ENCODE assay signal across 25 cellular contexts in the genomic region with DNA sequence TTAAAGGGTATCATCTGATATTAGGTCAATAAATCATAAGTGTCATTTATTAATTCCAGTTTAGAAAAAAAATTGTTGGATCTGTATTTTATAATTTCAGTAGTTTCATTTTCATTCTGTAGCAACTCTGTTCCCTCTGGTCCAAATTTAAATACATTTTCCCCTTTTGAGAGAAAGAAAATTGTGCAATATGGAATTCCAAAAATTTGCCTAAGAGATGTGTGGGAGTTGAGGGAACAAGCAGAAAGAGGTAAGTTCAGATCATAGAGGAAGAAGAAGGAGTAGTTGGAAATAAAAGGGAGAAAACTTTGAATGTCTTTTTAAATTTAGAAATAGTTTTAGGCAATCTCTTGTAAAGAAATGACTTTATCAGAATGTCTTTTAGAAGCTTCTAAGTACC. TPM values are rescaled to one million over a fixed set of nuclear protein-coding genes. Genes with fewer than 3 reads are reported as not detected.
DNase-seq lines count a peak whose midpoint lies in the region; TF ChIP-seq lines count a peak whose summit lies in the region.
"Had no signal": no experiment of that assay in that cellular context is flagged by ENCODE, and none has a peak within 500 bp of the region (broad histone marks: within the 10 kb centered on the region; RNA-seq: fewer than 3 reads in every experiment).

No MANE protein-coding gene starts in this region.

- H3K27me3 Mint-ChIP-seq in T-helper 2 cell treated with Interferon-gamma antibody and Interleukin-4, amounts not matched to agents 5 μg/mL and 100 μg/mL, for 36 hours (ENCODE audit: low read depth), result no peaks in the 10 kb centered on the region
- H3K27me3 Mint-ChIP-seq: brain; naive thymus-derived CD4-positive, alpha-beta T cell; stimulated activated memory B cell treated with anti-CD40 and anti-IgM and Interleukin-4, amounts not matched to agents 10 μg/mL and 1 μg/mL and 100 μg/mL, for 72 hours; T-cell had no signal

- DNase-seq in EL, result peak; percentile 61
- no peak for DNase-seq in SK-N-MC (ENCODE audit: low read depth, low spot score)
- peak; percentile 88 for DNase-seq in fibroblast of pulmonary artery (ENCODE audit: low read depth)
- peak; percentile 9 for DNase-seq in renal cortical epithelial cell (ENCODE audit: low read depth)
- no peak for DNase-seq in NCI-H2107 treated with DMSO at 0.1 percent for 48 hours (lab: John Stamatoyannopoulos, UW; ENCODE audit: unreplicated experiment)
- DNase-seq in T-helper 2 cell treated with Interferon-gamma antibody and Interleukin-4, amounts not matched to agents 5 μg/mL and 100 μg/mL, for 36 hours (ENCODE audit: low spot score), result no peak
- DNase-seq in DMS79 (lab: John Stamatoyannopoulos, UW), result no peak
- DNase-seq in NCI-H1436 treated with DMSO at 0.1 percent for 48 hours (lab: John Stamatoyannopoulos, UW), result no peak
- DNase-seq: activated CD4-positive, alpha-beta T cell treated with anti-CD3 and anti-CD28 coated beads for 48 hours; cortex of kidney; DMS53; naive thymus-derived CD4-positive, alpha-beta T cell; NCI-H146; NCI-H2171 treated with DMSO at 0.1 percent for 48 hours; NCI-H526 treated with DMSO at 0.1 percent for 48 hours; pancreas; sigmoid colon; stimulated activated CD4-positive, alpha-beta T cell treated with anti-CD3 and anti-CD28 coated beads, Interleukin-1b, Interleukin-23, amount 100 ng/mL, for 48 hours; T-cell; transverse colon had no signal

- peak overlapping the region; percentile 20 for H3K4me3 ChIP-seq in SK-N-MC
- H3K4me3 ChIP-seq in fibroblast of pulmonary artery (replicated peaks; ENCODE audit: low read depth, low read length), result no peak overlapping the region
- H3K4me3 ChIP-seq: pancreas, sigmoid colon, transverse colon had no signal

- peak overlapping the region; percentile 99 for H3K27ac ChIP-seq in SK-N-MC
- H3K27ac ChIP-seq: pancreas, sigmoid colon, transverse colon had no signal

- no peaks in the 10 kb centered on the region for H3K36me3 Mint-ChIP-seq in T-helper 2 cell treated with Interferon-gamma antibody and Interleukin-4, amounts not matched to agents 5 μg/mL and 100 μg/mL, for 36 hours (ENCODE audit: low read depth)
- H3K36me3 Mint-ChIP-seq: activated naive CD4-positive, alpha-beta T cell treated with anti-CD3 and anti-CD28 coated beads, Interleukin-2, amount 50 U/mL, for 72 hours; brain; stimulated activated memory B cell treated with anti-CD40 and anti-IgM and Interleukin-4, amounts not matched to agents 10 μg/mL and 1 μg/mL and 100 μg/mL, for 72 hours; T-cell had no signal

- H3K4me3 Mint-ChIP-seq in T-helper 2 cell treated with Interferon-gamma antibody and Interleukin-4, amounts not matched to agents 5 μg/mL and 100 μg/mL, for 36 hours, result no peak overlapping the region
- H3K4me3 Mint-ChIP-seq: activated T-helper 1 cell treated with anti-CD3 and anti-CD28 coated beads, Interleukin-12 subunit alpha, Interleukin-12 subunit beta, Interleukin-2, Interleukin-4 antibody, amounts not matched to agents 30 ng/mL and 10 ng/mL and 1 ng/mL, durations not matched to agents 14 hours and 24 hours and 36 hours; naive thymus-derived CD4-positive, alpha-beta T cell; stimulated activated memory B cell treated with anti-CD40 and anti-IgM and Interleukin-4, amounts not matched to agents 10 μg/mL and 1 μg/mL and 100 μg/mL, for 72 hours; T-cell had no signal

- no peaks in the 10 kb centered on the region for H3K9me3 ChIP-seq in SK-N-MC (ENCODE audit: low read depth, low read length)
- H3K9me3 ChIP-seq: pancreas, sigmoid colon, transverse colon had no signal

- no peak for TF ChIP-seq CTCF in fibroblast of pulmonary artery (IDR thresholded peaks at IDR 0.05; ENCODE audit: low read length, missing control alignments)

- no peak overlapping the region for H3K27ac Mint-ChIP-seq in T-helper 2 cell treated with Interferon-gamma antibody and Interleukin-4, amounts not matched to agents 5 μg/mL and 100 μg/mL, for 36 hours
- H3K27ac Mint-ChIP-seq: activated naive CD4-positive, alpha-beta T cell treated with anti-CD3 and anti-CD28 coated beads, Interleukin-2, amount 50 U/mL, for 72 hours; activated T-helper 1 cell treated with anti-CD3 and anti-CD28 coated beads, Interleukin-12 subunit alpha, Interleukin-12 subunit beta, Interleukin-2, Interleukin-4 antibody, amounts not matched to agents 30 ng/mL and 10 ng/mL and 1 ng/mL, durations not matched to agents 14 hours and 24 hours and 36 hours; naive thymus-derived CD4-positive, alpha-beta T cell; stimulated activated memory B cell treated with anti-CD40 and anti-IgM and Interleukin-4, amounts not matched to agents 10 μg/mL and 1 μg/mL and 100 μg/mL, for 72 hours; T-cell had no signal

- peak overlapping the region; percentile 16 for H3K9ac ChIP-seq in SK-N-MC (ENCODE audit: insufficient read length)

- H3K9me3 Mint-ChIP-seq in T-helper 2 cell treated with Interferon-gamma antibody and Interleukin-4, amounts not matched to agents 5 μg/mL and 100 μg/mL, for 36 hours, result peaks cover 4% of the 10 kb centered on the region
- H3K9me3 Mint-ChIP-seq: activated T-helper 1 cell treated with anti-CD3 and anti-CD28 coated beads, Interleukin-12 subunit alpha, Interleukin-12 subunit beta, Interleukin-2, Interleukin-4 antibody, amounts not matched to agents 30 ng/mL and 10 ng/mL and 1 ng/mL, durations not matched to agents 14 hours and 24 hours and 36 hours had no signal

- H3K4me1 Mint-ChIP-seq in T-helper 2 cell treated with Interferon-gamma antibody and Interleukin-4, amounts not matched to agents 5 μg/mL and 100 μg/mL, for 36 hours (ENCODE audit: low read depth), result no peaks in the 10 kb centered on the region
- H3K4me1 Mint-ChIP-seq: brain; stimulated activated memory B cell treated with anti-CD40 and anti-IgM and Interleukin-4, amounts not matched to agents 10 μg/mL and 1 μg/mL and 100 μg/mL, for 72 hours; T-cell had no signal

- no peaks in the 10 kb centered on the region; the same call in 1 of the 2 replicates for H3K36me3 ChIP-seq in SK-N-MC (ENCODE audit: insufficient read depth, low read length)
- H3K36me3 ChIP-seq: pancreas, sigmoid colon, transverse colon had no signal

RNA-seq across cellular contexts. Expression of gene MME, which starts 48.9 kb away (rescaled TPM):
- 5.7 and 7.3 TPM in 2 replicates for total RNA-seq in renal cortical epithelial cell
- total RNA-seq: activated naive CD4-positive, alpha-beta T cell treated with anti-CD3 and anti-CD28 coated beads, Interleukin-2, amount 50 U/mL, for 72 hours; activated T-helper 1 cell treated with anti-CD3 and anti-CD28 coated beads, Interleukin-12 subunit alpha, Interleukin-12 subunit beta, Interleukin-2, Interleukin-4 antibody, amounts not matched to agents 30 ng/mL and 10 ng/mL and 1 ng/mL, durations not matched to agents 14 hours and 24 hours and 36 hours; HepG2 had no signal

Comparison
In these comparisons a context has a peak if more than half of its experiments do, and no peak if none do; other contexts are left out.
1. DNase-seq: peak in EL (single experiment), fibroblast of pulmonary artery (single experiment) and renal cortical epithelial cell (single experiment); none in SK-N-MC (single experiment), NCI-H2107 treated with DMSO at 0.1 percent for 48 hours (single experiment), T-helper 2 cell treated with Interferon-gamma antibody and Interleukin-4, amounts not matched to agents 5 μg/mL and 100 μg/mL, for 36 hours (single experiment), DMS79 (single experiment) and NCI-H1436 treated with DMSO at 0.1 percent for 48 hours (single experiment).